8 cellular contexts compared by ENCODE assay signal in the genomic region with DNA sequence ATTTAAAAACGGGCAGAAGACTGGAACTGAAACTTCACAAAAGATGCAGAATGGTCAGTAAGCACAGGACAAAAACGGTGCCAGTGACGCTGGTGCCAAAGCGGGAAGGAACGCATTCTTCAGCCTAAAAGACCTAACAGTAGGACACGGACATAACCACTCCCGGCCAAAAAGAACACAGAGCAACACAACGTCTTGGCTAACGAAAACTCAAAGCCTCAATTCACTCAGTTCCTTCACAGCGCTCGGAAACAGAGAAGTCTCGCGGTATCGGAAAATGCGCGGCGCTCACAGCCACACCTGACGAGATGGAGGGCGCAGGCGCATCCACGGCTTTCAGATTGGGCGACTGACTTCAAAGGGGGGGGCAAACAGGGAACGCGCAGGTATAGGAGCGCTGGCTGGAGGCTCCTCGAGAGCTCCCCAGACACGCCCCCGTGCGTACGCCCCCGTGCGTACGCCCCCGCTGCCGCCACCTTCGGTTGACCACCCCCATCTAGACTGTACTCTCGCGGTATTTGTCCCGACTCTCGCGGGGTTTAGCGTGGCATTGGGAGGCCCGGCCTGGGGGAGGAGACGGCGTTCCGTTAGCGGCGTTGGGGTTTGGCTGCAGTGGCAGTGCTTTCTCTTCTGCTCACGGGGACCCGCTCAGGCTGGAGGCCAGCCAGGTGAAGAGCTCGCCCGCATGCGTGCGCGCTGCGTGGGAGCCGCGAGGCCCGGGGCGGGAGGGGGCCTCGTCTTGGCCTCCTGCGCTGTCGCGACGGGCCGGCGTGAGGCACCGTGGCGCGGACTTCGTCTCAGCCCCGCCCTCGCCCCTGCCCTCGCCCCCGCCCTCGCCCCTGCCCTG. TPM values are rescaled to one million over a fixed set of nuclear protein-coding genes. Genes with fewer than 3 reads are reported as not detected.
DNase-seq lines count a peak whose midpoint lies in the region; ATAC-seq and TF ChIP-seq lines count a peak whose summit lies in the region.

A gene (plus strand): TSS at position 576 of the 847 bp plus-strand sequence. CDS start 321 bp downstream, outside the sequence.

- H3K4me1 Mint-ChIP-seq in GM23338 (peaks cover 21% of the 10 kb centered on the region), naive B cell (peaks cover 16 to 38% (median 30%) of the 10 kb centered on the region in 3 donors)
- H3K4me1 Mint-ChIP-seq in stimulated activated memory B cell treated with anti-CD40 and anti-IgM and Interleukin-4, amounts not matched to agents 10 μg/mL and 1 μg/mL and 100 μg/mL, for 72 hours, result peaks cover 20% of the 10 kb centered on the region

- peak within 1 kb of the TSS; percentile 95 for H3K4me3 ChIP-seq in DOHH2 (ENCODE audit: low read length)
- peak within 1 kb of the TSS; percentile 75 for H3K4me3 ChIP-seq in GM23338

- H3K4me3 Mint-ChIP-seq in GM23338 (peak within 1 kb of the TSS; percentile 96), naive B cell (peak within 1 kb of the TSS; percentile 87 to 98 (median 94))
- peak within 1 kb of the TSS; percentile 84 for H3K4me3 Mint-ChIP-seq in stimulated activated memory B cell treated with anti-CD40 and anti-IgM and Interleukin-4, amounts not matched to agents 10 μg/mL and 1 μg/mL and 100 μg/mL, for 72 hours

- H3K27ac Mint-ChIP-seq in GM23338, result peak within 1 kb of the TSS; percentile 99
- H3K27ac Mint-ChIP-seq in naive B cell, result peak within 1 kb of the TSS; percentile 90 to 99 (median 96)
- H3K27ac Mint-ChIP-seq in stimulated activated memory B cell treated with anti-CD40 and anti-IgM and Interleukin-4, amounts not matched to agents 10 μg/mL and 1 μg/mL and 100 μg/mL, for 72 hours, result peak within 1 kb of the TSS; percentile 86

- H3K27ac ChIP-seq in DOHH2 (ENCODE audit: low read depth, low read length) (peak within 1 kb of the TSS; percentile 89), GM23338 (ENCODE audit: low read depth) (peak within 1 kb of the TSS; percentile 96)

- H4K20me1 ChIP-seq in DOHH2 (ENCODE audit: control insufficient read depth, insufficient read depth, low read depth, low read length) (peaks cover 15% of the 10 kb centered on the region; the same call in 1 of the 2 replicates), GM23338 (replicated peaks; ENCODE audit: insufficient read depth) (peaks cover 26% of the 10 kb centered on the region)

- peaks cover 58% of the 10 kb centered on the region for H3K36me3 ChIP-seq in DOHH2 (ENCODE audit: control insufficient read depth, low read length)
- H3K36me3 ChIP-seq in GM23338 (ENCODE audit: insufficient read depth), result peaks cover 4% of the 10 kb centered on the region; the same call in 1 of the 2 replicates

- H3K27me3 Mint-ChIP-seq in GM23338 (ENCODE audit: insufficient read depth, low read depth, poor library complexity) (peaks cover 11% of the 10 kb centered on the region), naive B cell (no peaks in the 10 kb centered on the region)
- no peaks in the 10 kb centered on the region for H3K27me3 Mint-ChIP-seq in stimulated activated memory B cell treated with anti-CD40 and anti-IgM and Interleukin-4, amounts not matched to agents 10 μg/mL and 1 μg/mL and 100 μg/mL, for 72 hours

- peaks cover 39% of the 10 kb centered on the region for H3K4me1 ChIP-seq in DOHH2 (ENCODE audit: control insufficient read depth, low read length)
- peaks cover 17% of the 10 kb centered on the region for H3K4me1 ChIP-seq in GM23338 (ENCODE audit: insufficient read depth)

- H3K79me2 ChIP-seq in DOHH2 (ENCODE audit: control insufficient read depth, low read length) (peaks cover 54% of the 10 kb centered on the region), GM23338 (replicated peaks; ENCODE audit: insufficient read depth) (peaks cover 53% of the 10 kb centered on the region)

- peak within 1 kb of the TSS; percentile 35; the same call in 1 of the 2 replicates for H2AFZ ChIP-seq in GM23338

- H3K27me3 ChIP-seq in DOHH2 (ENCODE audit: control insufficient read depth, low read length) (no peaks in the 10 kb centered on the region), GM23338 (ENCODE audit: insufficient read depth) (no peaks in the 10 kb centered on the region)

- H3F3A ChIP-seq in DOHH2 (ENCODE audit: control insufficient read depth, insufficient read depth), result peaks cover 33% of the 10 kb centered on the region
- H3F3A ChIP-seq in GM23338 (replicated peaks; ENCODE audit: low read depth), result peaks cover 5% of the 10 kb centered on the region

- H3K4me2 ChIP-seq in DOHH2 (ENCODE audit: low read length), result peak within 1 kb of the TSS; percentile 72
- peak within 1 kb of the TSS; percentile 90 for H3K4me2 ChIP-seq in GM23338

- peak; percentile 87 for ATAC-seq in GM23338
- ATAC-seq in naive B cell (ENCODE audit: low read depth in 2 of 2), result peak; percentile 81
- ATAC-seq in stimulated activated memory B cell treated with anti-CD40 and anti-IgM and Interleukin-4, amounts not matched to agents 10 μg/mL and 1 μg/mL and 100 μg/mL, for 72 hours, result peak; percentile 97

- H3K36me3 Mint-ChIP-seq in GM23338 (ENCODE audit: low read depth) (peaks cover 41% of the 10 kb centered on the region), naive B cell (peaks cover 0 to 4% of the 10 kb centered on the region in 2 donors)
- H3K36me3 Mint-ChIP-seq in stimulated activated memory B cell treated with anti-CD40 and anti-IgM and Interleukin-4, amounts not matched to agents 10 μg/mL and 1 μg/mL and 100 μg/mL, for 72 hours, result peaks cover 38% of the 10 kb centered on the region

- TF ChIP-seq CTCF in DOHH2 (IDR thresholded peaks at IDR 0.05; ENCODE audit: low read depth, low read length, poor library complexity, severe bottlenecking) (peak; percentile 4), GM23338 (conservative IDR thresholded peaks at IDR 0.05; ENCODE audit: low read depth in 2 of 2) (no peak)

- H3K9me2 ChIP-seq in DOHH2 (replicated peaks; ENCODE audit: control insufficient read depth, low read length) (no peaks in the 10 kb centered on the region), GM23338 (ENCODE audit: insufficient read depth) (no peaks in the 10 kb centered on the region)

- no peaks in the 10 kb centered on the region for H3K9me3 ChIP-seq in DOHH2 (ENCODE audit: control insufficient read depth, insufficient read depth, low read length)

- DNase-seq in GM23338 (ENCODE audit: low spot score) (peak; percentile 100), LHCN-M2 (ENCODE audit: low read depth) (peak; percentile 97), RPMI8226 (peak; percentile 99), fibroblast of gingiva (ENCODE audit: low read depth) (peak; percentile 93), naive B cell (peak; percentile 100)
- DNase-seq in activated T-helper 1 cell treated with anti-CD3 and anti-CD28 coated beads, Interleukin-2, amount 50 U/mL, for 16 hours (ENCODE audit: low read depth in 1 of 2, low spot score in 1 of 2), result peak; percentile 98 to 99

- H3K9me3 Mint-ChIP-seq in GM23338, result no peaks in the 10 kb centered on the region; the same call in none of the 3 replicates
- peaks cover 0 to 13% (median 3%) of the 10 kb centered on the region in 7 donors for H3K9me3 Mint-ChIP-seq in naive B cell
- H3K9me3 Mint-ChIP-seq in stimulated activated memory B cell treated with anti-CD40 and anti-IgM and Interleukin-4, amounts not matched to agents 10 μg/mL and 1 μg/mL and 100 μg/mL, for 72 hours, result no peaks in the 10 kb centered on the region

TF ChIP-seq in GM23338, 12 proteins besides CTCF, POLR2A, EP300 and RAD21 (continues in another document):
- no peak for TF ChIP-seq ZNF114 (CRISPR knock-in tag; IDR thresholded peaks at IDR 0.05)
- no peak for TF ChIP-seq ZNF331 (CRISPR knock-in tag; IDR thresholded peaks at IDR 0.05; ENCODE audit: low read depth)
- no peak for TF ChIP-seq STAT1 (IDR thresholded peaks at IDR 0.05; ENCODE audit: unreplicated experiment)

RNA-seq across cellular contexts. Expression of the gene that starts here (rescaled TPM):
- 88.2 and 117 TPM in 2 replicates for total RNA-seq in GM23338 (2014; rRNA removed; shearing (Covaris generic))
- polyA plus RNA-seq in GM23338 (2016; fragmentation: Nextera tagmentation; extraction: Ambion mirVana) (68.7 and 81.3 TPM in 2 replicates), naive B cell (ENCODE audit: low read depth in 6 of 6) (10 to 100 TPM in 1 of 6 donors, 1 to 10 TPM in 5; 6.2 to 21.9 (median 8.4) TPM)
- total RNA-seq in LHCN-M2 (2014; rRNA removed), result 26.4 and 35.1 TPM in 2 replicates
- 7.3 TPM for polyA plus RNA-seq in LHCN-M2 (2012)

Comparison
In these comparisons a context has a peak if more than half of its experiments do, and no peak if none do; other contexts are left out.
1. Peak in every context shown above with its lines: DNase-seq, ATAC-seq, H3K4me3 ChIP-seq and H3K27ac ChIP-seq.